In genomic region chr10:113735913-113736312, GRCh38 we compare ENCODE assay signal across 11 cellular contexts. TPM values are rescaled to one million over a fixed set of nuclear protein-coding genes. Genes with fewer than 3 reads are reported as not detected.
A peak's percentile ranks its signal among the peaks of the same experiment; 100 is the strongest.
DNase-seq lines count a peak whose midpoint lies in the region; ATAC-seq, FAIRE-seq and TF ChIP-seq lines count a peak whose summit lies in the region.
"Had no signal": no experiment of that assay in that cellular context is flagged by ENCODE, and none has a peak within 500 bp of the region (broad histone marks: within the 10 kb centered on the region; RNA-seq: fewer than 3 reads in every experiment).

No MANE protein-coding gene starts in this region.

- no peaks in the 10 kb centered on the region for H3K27me3 ChIP-seq in SK-N-SH (ENCODE audit: insufficient read depth)
- H3K27me3 ChIP-seq: testis had no signal

- H3K36me3 ChIP-seq in SK-N-SH (replicated peaks in 1 of 2; ENCODE audit: control insufficient read depth in 1 of 2, insufficient read depth in 2 of 2, low read length in 1 of 2): no peaks in the 10 kb centered on the region

- TF ChIP-seq RAD21 in SK-N-SH (IDR thresholded peaks at IDR 0.05; ENCODE audit: low read length): no peak

- 59% methylated on average over 2 of the region's 2 CpGs for WGBS in SK-N-SH (ENCODE audit: low lambda C conversion rate)

- no peaks in the 10 kb centered on the region for H3K79me2 ChIP-seq in SK-N-SH (ENCODE audit: insufficient read depth)

- CTCF ChIA-PET in SK-N-SH (lab: Yijun Ruan, JAX): no interaction called here

- H3K27ac ChIP-seq in 22Rv1: peak overlapping the region; percentile 29; the same call in 1 of the 2 replicates
- no peak overlapping the region for H3K27ac ChIP-seq in SK-N-SH (ENCODE audit: low read depth in 2 of 2, low read length in 1 of 2)
- H3K27ac ChIP-seq: testis had no signal

- H3K9me2 ChIP-seq in SK-N-SH: no peaks in the 10 kb centered on the region

- no peak for FAIRE-seq in urothelium cell line (lab: Jason Lieb, UNC)

- H2AFZ ChIP-seq in SK-N-SH (ENCODE audit: low read depth): no peak overlapping the region

- peak; percentile 35 for TF ChIP-seq CTCF in 22Rv1 (IDR thresholded peaks at IDR 0.05)
- no peak for TF ChIP-seq CTCF in SK-N-SH (IDR thresholded peaks at IDR 0.05)

- H3K9ac ChIP-seq in SK-N-SH: no peak overlapping the region

- DNase-seq in HuH-7.5 (ENCODE audit: low spot score) (peak; percentile 36), astrocyte of the hippocampus (ENCODE audit: low read depth, low spot score) (peak; percentile 28), mesenteric fat pad (ENCODE audit: low spot score) (no peak), urothelium cell line (ENCODE audit: low spot score) (no peak), SK-N-SH (no peak), GDM1 (lab: John Stamatoyannopoulos, UW) (no peak)
- DNase-seq: CD4-positive, CD25-positive, alpha-beta regulatory T cell; testis had no signal

- H3K4me3 ChIP-seq in SK-N-SH (ENCODE audit: low read depth in 2 of 2, low read length in 1 of 2): no peak overlapping the region
- H3K4me3 ChIP-seq: testis had no signal

- H3F3A ChIP-seq in SK-N-SH (replicated peaks; ENCODE audit: insufficient read depth): no peaks in the 10 kb centered on the region

- H4K20me1 ChIP-seq in SK-N-SH (ENCODE audit: insufficient read depth): no peaks in the 10 kb centered on the region

- H3K9me3 ChIP-seq in SK-N-SH: no peaks in the 10 kb centered on the region
- H3K9me3 ChIP-seq: testis had no signal

- H3K4me1 ChIP-seq in SK-N-SH (ENCODE audit: control insufficient read depth in 1 of 2, insufficient read depth in 2 of 2, low read depth in 1 of 2, low read length in 1 of 2): no peaks in the 10 kb centered on the region
- H3K4me1 ChIP-seq: testis had no signal

- TF ChIP-seq EP300 in SK-N-SH (IDR thresholded peaks at IDR 0.05; ENCODE audit: borderline replicate concordance in 1 of 2, low read depth in 1 of 2, low read length in 1 of 2): no peak

- no peak overlapping the region for H3K4me2 ChIP-seq in SK-N-SH

- POLR2A ChIA-PET in SK-N-SH (lab: Yijun Ruan, JAX): no interaction called here

- ATAC-seq in GM19467 (IDR thresholded peaks at IDR 0.05; ENCODE audit: unreplicated experiment): peak; percentile 85
- ATAC-seq: activated CD4-positive, CD25-positive, alpha-beta regulatory T cell treated with anti-CD3 and anti-CD28 coated beads, Interleukin-2, amount 50 U/mL, for 24 hours had no signal

TF ChIP-seq in SK-N-SH, 30 proteins besides CTCF, POLR2A, EP300 and RAD21:
- TF ChIP-seq USF1 (IDR thresholded peaks at IDR 0.05; ENCODE audit: borderline replicate concordance, low read depth) (no peak), USF2 (IDR thresholded peaks at IDR 0.05; ENCODE audit: borderline replicate concordance, low read depth, low read length) (no peak), EZH2phosphoT487 (IDR thresholded peaks at IDR 0.05; ENCODE audit: borderline replicate concordance, low read depth) (no peak), NFIC (IDR thresholded peaks at IDR 0.05; ENCODE audit: borderline replicate concordance) (no peak), TCF12 (IDR thresholded peaks at IDR 0.05) (no peak), CHD2 (IDR thresholded peaks at IDR 0.05; ENCODE audit: low read length, partially characterized antibody) (no peak), ZBTB33 (IDR thresholded peaks at IDR 0.05; ENCODE audit: borderline replicate concordance, low read depth) (no peak), TEAD4 (IDR thresholded peaks at IDR 0.05; ENCODE audit: borderline replicate concordance, insufficient read depth) (no peak), FOSL2 (IDR thresholded peaks at IDR 0.05; ENCODE audit: borderline replicate concordance, low read depth) (no peak), REST (IDR thresholded peaks at IDR 0.05; ENCODE audit: low read depth, low read length) (no peak), GATA2 (CRISPR knock-in tag; IDR thresholded peaks at IDR 0.05) (no peak), IRF3 (IDR thresholded peaks at IDR 0.05; ENCODE audit: low read depth, low read length) (no peak)

RNA-seq across cellular contexts. Expression of gene PLEKHS1, which starts 15.6 kb away (rescaled TPM):
- total RNA-seq in mesenteric fat pad: 0.13 TPM
- not detected in 2 replicates for polyA plus RNA-seq in SK-N-SH (2012; rRNA removed)
- polyA plus RNA-seq in SK-N-SH (2012; cell fraction: cytosol; rRNA removed): not detected in 2 replicates
- 0.07 TPM in 1 of 2 replicates, not detected in the other for polyA plus RNA-seq in SK-N-SH (2012; cell fraction: nucleus; rRNA removed)
- polyA plus RNA-seq: CD4-positive, CD25-positive, alpha-beta regulatory T cell had no signal

RNA-seq across cellular contexts. Expression of gene CASP7, which starts 56.2 kb away (rescaled TPM):
- 37.0 TPM for total RNA-seq in mesenteric fat pad
- 13.6 and 15.1 TPM in 2 replicates for polyA plus RNA-seq in SK-N-SH (2012; rRNA removed)
- polyA plus RNA-seq in SK-N-SH (2012; cell fraction: cytosol; rRNA removed): 14.2 and 16.5 TPM in 2 replicates
- polyA plus RNA-seq in SK-N-SH (2012; cell fraction: nucleus; rRNA removed): 6.6 and 10.8 TPM in 2 replicates

Comparison
In these comparisons a context has a peak if more than half of its experiments do, and no peak if none do; other contexts are left out.
1. DNase-seq: peak in HuH-7.5 (single experiment) and astrocyte of the hippocampus (single experiment); none in mesenteric fat pad (single experiment), urothelium cell line (single experiment), SK-N-SH (single experiment) and GDM1 (single experiment).